Comparison of ENCODE assay signal across 1 cellular context in the genomic region with DNA sequence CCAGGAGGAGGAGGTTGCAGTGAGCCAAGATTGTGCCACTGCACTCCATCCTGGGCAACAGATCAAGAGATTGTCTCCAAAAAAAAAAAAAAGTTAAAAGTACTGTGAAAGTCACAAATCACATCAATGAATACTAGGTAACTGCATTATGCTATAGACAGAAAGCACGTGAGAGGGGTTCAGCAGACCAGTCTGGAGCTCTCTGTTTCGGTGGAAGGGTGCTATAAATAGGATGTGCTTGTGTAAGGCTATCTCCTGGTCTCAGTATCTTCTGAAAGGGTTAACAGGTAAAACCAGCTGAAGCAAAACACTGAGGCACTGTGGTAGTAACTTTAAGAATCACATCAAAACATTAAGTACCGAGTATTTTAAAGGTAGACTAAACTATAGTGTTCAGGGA.
TF ChIP-seq lines count a peak whose summit lies in the region.

No MANE protein-coding gene starts in this region.

TF ChIP-seq in HepG2, 621 proteins besides CTCF, POLR2A, EP300 and RAD21:
- no peak for TF ChIP-seq MAF1 (CRISPR knock-in tag; IDR thresholded peaks at IDR 0.05; ENCODE audit: borderline replicate concordance)
- peak; percentile 43; the same call in 1 of the 2 replicates for TF ChIP-seq ZNF652 (CRISPR knock-in tag; IDR thresholded peaks at IDR 0.05; ENCODE audit: borderline replicate concordance, low read depth)
TF ChIP-seq in HepG2: peak in this region for 1.
